In genomic region chr22:32701021-32701420, GRCh38 we compare ENCODE assay signal across 24 cellular contexts.
DNase-seq lines count a peak whose midpoint lies in the region; ATAC-seq and TF ChIP-seq lines count a peak whose summit lies in the region.
"Had no signal": no experiment of that assay in that cellular context is flagged by ENCODE, and none has a peak within 500 bp of the region (broad histone marks: within the 10 kb centered on the region; RNA-seq: fewer than 3 reads in every experiment).

No MANE protein-coding gene starts in this region.

- no peaks in the 10 kb centered on the region for H4K20me1 ChIP-seq in fibroblast of lung (ENCODE audit: control insufficient read depth, extremely low read depth, insufficient read depth, low read length)

- TF ChIP-seq CTCF in fibroblast of lung (conservative IDR thresholded peaks at IDR 0.05 in 1 of 2, IDR thresholded peaks at IDR 0.05 in 1 of 2; ENCODE audit: low read depth in 1 of 2, low read length in 2 of 2) (no peak), retinal pigment epithelial cell (conservative IDR thresholded peaks at IDR 0.05; ENCODE audit: low read depth, low read length) (no peak)

- no peak overlapping the region for H2AFZ ChIP-seq in fibroblast of lung (ENCODE audit: low read length)

- peaks cover 55% of the 10 kb centered on the region for H3K4me1 ChIP-seq in adipocyte (ENCODE audit: control insufficient read depth, insufficient read depth, low read length)
- peaks cover 16% of the 10 kb centered on the region for H3K4me1 ChIP-seq in fibroblast of lung (ENCODE audit: control insufficient read depth, extremely low read depth, insufficient read depth, low read length)
- H3K4me1 ChIP-seq: ascending aorta had no signal

- peak overlapping the region; percentile 77 for H3K9ac ChIP-seq in adipocyte (ENCODE audit: low read length)
- H3K9ac ChIP-seq in fibroblast of lung (ENCODE audit: insufficient read depth, low read length) = no peak overlapping the region

- peak overlapping the region; percentile 49 for H3K4me3 ChIP-seq in adipocyte (ENCODE audit: low read length)
- H3K4me3 ChIP-seq in fibroblast of lung (replicated peaks in 1 of 4; ENCODE audit: control extremely low read depth in 1 of 4, insufficient read depth in 1 of 4, low read depth in 3 of 4, low read length in 4 of 4) = no peak overlapping the region
- H3K4me3 ChIP-seq in retinal pigment epithelial cell (ENCODE audit: low read length) = no peak overlapping the region
- H3K4me3 ChIP-seq: ascending aorta, SJCRH30 had no signal

- H3K36me3 ChIP-seq in adipocyte (ENCODE audit: control insufficient read depth, insufficient read depth, low read length, severe bottlenecking) (no peaks in the 10 kb centered on the region), fibroblast of lung (ENCODE audit: control insufficient read depth, insufficient read depth, low read length) (no peaks in the 10 kb centered on the region)
- H3K36me3 ChIP-seq: ascending aorta, SJCRH30 had no signal

- peak; percentile 37 for DNase-seq in EH (ENCODE audit: low read depth)
- peak; percentile 40 for DNase-seq in adipocyte (ENCODE audit: low read depth)
- DNase-seq in fibroblast of lung (ENCODE audit: low read depth in 2 of 2) = peak; percentile 44 to 76
- DNase-seq in retinal pigment epithelial cell (ENCODE audit: low read depth) = peak; percentile 75
- DNase-seq in posterior vena cava (ENCODE audit: low spot score) = no peak
- no peak for DNase-seq in ecto neural progenitor cell (ENCODE audit: low spot score)
- DNase-seq: activated naive CD4-positive, alpha-beta T cell treated with anti-CD3 and anti-CD28 coated beads, Interleukin-2, amount 50 U/mL, for 16 hours; activated T-cell treated with anti-CD3 and anti-CD28 coated beads, Interleukin-2, amount 50 U/mL, for 48 hours; C1 segment of cervical spinal cord; GOT3; kidney glomerular epithelial cell; naive B cell; NCI-H187; NCI-H226; nucleus accumbens; OCI-M1; SJCRH30; stimulated activated CD4-positive, alpha-beta T cell treated with anti-CD3 and anti-CD28 coated beads, Interleukin-12 subunit alpha, Interleukin-12 subunit beta, amount 100 ng/mL, for 4 hours; stimulated activated CD4-positive, alpha-beta T cell treated with anti-CD3 and anti-CD28 coated beads, Interleukin-4, amount 100 ng/mL, for 4 hours; stimulated activated naive CD8-positive, alpha-beta T cell treated with anti-CD3 and anti-CD28 coated beads, Interleukin-15, Interleukin-2, amounts not matched to agents 100 U/mL and 50 U/mL, for 24 hours; T-helper 1 cell had no signal

- ATAC-seq in GM18867 (IDR thresholded peaks at IDR 0.05; ENCODE audit: unreplicated experiment) (no peak), HG03520 (IDR thresholded peaks at IDR 0.05; ENCODE audit: unreplicated experiment) (no peak)
- ATAC-seq: stimulated activated naive CD8-positive, alpha-beta T cell treated with anti-CD3 and anti-CD28 coated beads, Interleukin-15, Interleukin-2, amounts not matched to agents 100 U/mL and 50 U/mL, for 24 hours had no signal

- H3K9me3 ChIP-seq in adipocyte (ENCODE audit: control insufficient read depth, low read length) (peaks cover 15% of the 10 kb centered on the region), fibroblast of lung (ENCODE audit: control insufficient read depth, insufficient read depth, low read depth, low read length) (no peaks in the 10 kb centered on the region)

- H3K4me2 ChIP-seq in fibroblast of lung (ENCODE audit: extremely low read depth, insufficient read depth, low read length) = no peak overlapping the region

- H3K79me2 ChIP-seq in fibroblast of lung (ENCODE audit: control insufficient read depth, insufficient read depth, low read length) = no peaks in the 10 kb centered on the region

- intact Hi-C loops in posterior vena cava (cut with DNase I) = loop anchor here in 1 of 2 donors (10.0 kb wide), 1 partner anchor 94 kb away; no protein-coding TSS in a partner anchor

- H3K27me3 ChIP-seq in adipocyte (replicated peaks; ENCODE audit: control insufficient read depth, insufficient read depth, low read length) = no peaks in the 10 kb centered on the region
- no peaks in the 10 kb centered on the region for H3K27me3 ChIP-seq in fibroblast of lung (ENCODE audit: control insufficient read depth, insufficient read depth, low read length)
- H3K27me3 ChIP-seq: ascending aorta, SJCRH30 had no signal

- H3K27ac ChIP-seq in fibroblast of lung (ENCODE audit: insufficient read depth, low read length) = no peak overlapping the region
- H3K27ac ChIP-seq: ascending aorta, SJCRH30 had no signal

Comparison
In these comparisons a context has a peak if more than half of its experiments do, and no peak if none do; other contexts are left out.
1. DNase-seq: peak in EH (single experiment), adipocyte (single experiment), fibroblast of lung (2 of 2) and retinal pigment epithelial cell (single experiment); none in posterior vena cava (single experiment) and ecto neural progenitor cell (single experiment).